In genomic region chr10:42979181-42979580, GRCh38 we compare ENCODE assay signal across 17 cellular contexts.
DNase-seq lines count a peak whose midpoint lies in the region; ATAC-seq, FAIRE-seq and TF ChIP-seq lines count a peak whose summit lies in the region.
"Had no signal": no experiment of that assay in that cellular context is flagged by ENCODE, and none has a peak within 500 bp of the region (broad histone marks: within the 10 kb centered on the region; RNA-seq: fewer than 3 reads in every experiment).

No MANE protein-coding gene starts in this region.

- no peak overlapping the region for H3K4me2 ChIP-seq in K562 (ENCODE audit: insufficient read depth, low read length)

- peaks cover 0 to 31% of the 10 kb centered on the region in 2 experiments; a peak in 3 of 5 replicates for H3K27me3 ChIP-seq in K562 (ENCODE audit: control insufficient read depth in 2 of 2, insufficient read depth in 2 of 2, low read length in 2 of 2)
- H3K27me3 ChIP-seq: suprapubic skin had no signal

- POLR2A ChIA-PET in K562 (lab: Yijun Ruan, JAX) = interaction anchor here (0.6 kb wide), 1 partner anchor 242 kb away, joined by 3 read pairs; no protein-coding TSS in a partner anchor

- no peak for TF ChIP-seq POLR2A in K562 (conservative IDR thresholded peaks at IDR 0.05)

- H3K36me3 ChIP-seq in K562 (ENCODE audit: control insufficient read depth, insufficient read depth, low read length) = no peaks in the 10 kb centered on the region
- H3K36me3 ChIP-seq: suprapubic skin had no signal

- ATAC-seq in Right ventricle myocardium superior (ENCODE audit: poor library complexity) (no peak), left ventricle myocardium superior (no peak), K562 (no peak), GM19395 (IDR thresholded peaks at IDR 0.05; ENCODE audit: unreplicated experiment) (no peak)
- ATAC-seq: effector memory CD8-positive, alpha-beta T cell; Right ventricle myocardium inferior had no signal

- no peak for TF ChIP-seq RAD21 in K562 (CRISPR knock-in tag; conservative IDR thresholded peaks at IDR 0.05 in 1 of 2, IDR thresholded peaks at IDR 0.05 in 1 of 2)

- WGBS in K562 (ENCODE audit: insufficient coverage, low coverage, missing lambda C conversion rate) = 0% methylated on average over 2 of the region's 2 CpGs

- CTCF ChIA-PET in K562 (lab: Yijun Ruan, JAX; ENCODE audit: low intra/inter-chr PET ratio) = no interaction called here

- no peak overlapping the region for H3K9ac ChIP-seq in K562 (ENCODE audit: insufficient read depth in 1 of 2, low read depth in 2 of 2, low read length in 2 of 2)

- no peaks in the 10 kb centered on the region for H3K9me3 ChIP-seq in K562 (replicated peaks; ENCODE audit: control insufficient read depth, insufficient read depth, low read depth, low read length)
- H3K9me3 ChIP-seq: suprapubic skin had no signal

- no peaks in the 10 kb centered on the region for H3K79me2 ChIP-seq in K562 (ENCODE audit: control insufficient read depth, insufficient read depth, low read length)

- no peak for TF ChIP-seq CTCF in K562 (IDR thresholded peaks at IDR 0.05 in 2 of 3, conservative IDR thresholded peaks at IDR 0.05 in 1 of 3; ENCODE audit: insufficient read depth in 2 of 3, low read depth in 1 of 3, low read length in 3 of 3)

- no peak overlapping the region for H2AFZ ChIP-seq in K562 (ENCODE audit: low read depth, low read length)

- BruUV-seq in K562 (replicated peaks; lab: Mats Ljungman, UMichigan) = no TSS peak

- H3K9me1 ChIP-seq in K562 (ENCODE audit: control insufficient read depth, insufficient read depth, low read length) = no peaks in the 10 kb centered on the region

- DNase-seq in Right ventricle myocardium superior (peak; percentile 11), left ventricle myocardium superior (no peak), NCI-H1417 treated with DMSO at 0.1 percent for 48 hours (lab: John Stamatoyannopoulos, UW) (peak; percentile 3), K562 (ENCODE audit: extremely low read depth in 1 of 4, low spot score in 3 of 4) (peak; percentile 33 to 50 (median 44)), NCI-H226 (no peak), NCI-H2029 (lab: John Stamatoyannopoulos, UW) (no peak)
- DNase-seq in stimulated activated CD8-positive, alpha-beta memory T cell treated with anti-CD3 and anti-CD28 coated beads, Interleukin-4, amount 100 ng/mL, for 48 hours = peak; percentile 7
- DNase-seq: activated gamma-delta T cell; Calu3; effector memory CD8-positive, alpha-beta T cell; Karpas-422; NCI-H1436 treated with DMSO at 0.1 percent for 48 hours; NCI-H446; stimulated activated CD4-positive, alpha-beta T cell treated with anti-CD3 and anti-CD28 coated beads, Interleukin-4, amount 100 ng/mL, for 4 hours had no signal

- FAIRE-seq in K562 (lab: Jason Lieb, UNC) = no peak

- no peak overlapping the region for H3K27ac ChIP-seq in K562 (ENCODE audit: extremely low read depth, low read depth, low read length)
- H3K27ac ChIP-seq: suprapubic skin had no signal

- intact Hi-C loops in Right ventricle myocardium superior (cut with DNase I) = no loop called here
- intact Hi-C loops in left ventricle myocardium superior (cut with micrococcal nuclease) = no loop called here
- intact Hi-C loops in K562 (cut with micrococcal nuclease) = loop anchor here (5.0 kb wide), 1 partner anchor 112 kb away; no protein-coding TSS in a partner anchor

- peaks cover 0 to 24% of the 10 kb centered on the region in 2 experiments; a peak in 3 of 5 replicates for H3K4me1 ChIP-seq in K562 (replicated peaks in 1 of 2; ENCODE audit: control insufficient read depth in 2 of 2, insufficient read depth in 2 of 2, low read length in 2 of 2)

- H4K20me1 ChIP-seq in K562 (replicated peaks; ENCODE audit: control insufficient read depth, insufficient read depth, low read length) = peaks cover 4% of the 10 kb centered on the region; the same call in 1 of the 2 replicates

- no peak for TF ChIP-seq EP300 in K562 (IDR thresholded peaks at IDR 0.05; ENCODE audit: low read length)

- H3K4me3 ChIP-seq in K562 = no peak overlapping the region
- H3K4me3 ChIP-seq: suprapubic skin had no signal

- in situ Hi-C loops in K562 (cut with MboI) = no loop called here

TF ChIP-seq in K562, 482 proteins besides CTCF, POLR2A, EP300 and RAD21 (continues in another document):
- TF ChIP-seq HDAC3 (IDR thresholded peaks at IDR 0.05; ENCODE audit: borderline replicate concordance, partially characterized antibody) = no peak
- no peak for TF ChIP-seq NCOA2 (IDR thresholded peaks at IDR 0.05; ENCODE audit: partially characterized antibody in 2 of 2)
- no peak for TF ChIP-seq ZNF699 (CRISPR knock-in tag; IDR thresholded peaks at IDR 0.05; ENCODE audit: insufficient replicate concordance)
- TF ChIP-seq PYGO2 (tag; IDR thresholded peaks at IDR 0.05) = no peak
- TF ChIP-seq FUS (optimal IDR thresholded peaks at IDR 0.05; ENCODE audit: low read depth, low read length) = no peak
- TF ChIP-seq MNT (conservative IDR thresholded peaks at IDR 0.05) = no peak
- TF ChIP-seq STAT5A (IDR thresholded peaks at IDR 0.05; ENCODE audit: borderline replicate concordance, low read length) = peak; percentile 39; the same call in 1 of the 2 replicates
- no peak for TF ChIP-seq NFATC3 (IDR thresholded peaks at IDR 0.05)
- no peak for TF ChIP-seq DACH1 (IDR thresholded peaks at IDR 0.05; ENCODE audit: partially characterized antibody)
- TF ChIP-seq ZBTB33 (CRISPR knock-in tag; IDR thresholded peaks at IDR 0.05) = no peak
- peak; percentile 98 for TF ChIP-seq ATF7 (IDR thresholded peaks at IDR 0.05)
- TF ChIP-seq STAT5B (CRISPR knock-in tag; IDR thresholded peaks at IDR 0.05) = no peak
- TF ChIP-seq ETV1 (tag; conservative IDR thresholded peaks at IDR 0.05; ENCODE audit: low read depth) = no peak
- no peak for TF ChIP-seq ZBTB34 (CRISPR knock-in tag; IDR thresholded peaks at IDR 0.05)
- TF ChIP-seq NCOA1 (IDR thresholded peaks at IDR 0.05; ENCODE audit: low read depth) = no peak
- no peak for TF ChIP-seq MIER1 (IDR thresholded peaks at IDR 0.05; ENCODE audit: low read depth)
- TF ChIP-seq CBX1 (IDR thresholded peaks at IDR 0.05; ENCODE audit: low read depth) = no peak
- TF ChIP-seq TAL1 (IDR thresholded peaks at IDR 0.05) = peak; percentile 25; the same call in 1 of the 2 replicates
- TF ChIP-seq ETV6 (IDR thresholded peaks at IDR 0.05; ENCODE audit: borderline replicate concordance in 1 of 2, low read depth in 2 of 2, low read length in 1 of 2) = no peak
- no peak for TF ChIP-seq ETV6 (CRISPR knock-in tag; IDR thresholded peaks at IDR 0.05; ENCODE audit: borderline replicate concordance)
- no peak for TF ChIP-seq GABPB2 (CRISPR knock-in tag; conservative IDR thresholded peaks at IDR 0.05)
- no peak for TF ChIP-seq NR0B1 (IDR thresholded peaks at IDR 0.05; ENCODE audit: partially characterized antibody)

Comparison
In these comparisons a context has a peak if more than half of its experiments do, and no peak if none do; other contexts are left out.
1. DNase-seq: peak in Right ventricle myocardium superior (single experiment), NCI-H1417 treated with DMSO at 0.1 percent for 48 hours (single experiment), K562 (4 of 4) and stimulated activated CD8-positive, alpha-beta memory T cell treated with anti-CD3 and anti-CD28 coated beads, Interleukin-4, amount 100 ng/mL, for 48 hours (single experiment); none in left ventricle myocardium superior (single experiment), NCI-H226 (single experiment) and NCI-H2029 (single experiment).